ENCODE assay signal across 12 cellular contexts in the genomic region with DNA sequence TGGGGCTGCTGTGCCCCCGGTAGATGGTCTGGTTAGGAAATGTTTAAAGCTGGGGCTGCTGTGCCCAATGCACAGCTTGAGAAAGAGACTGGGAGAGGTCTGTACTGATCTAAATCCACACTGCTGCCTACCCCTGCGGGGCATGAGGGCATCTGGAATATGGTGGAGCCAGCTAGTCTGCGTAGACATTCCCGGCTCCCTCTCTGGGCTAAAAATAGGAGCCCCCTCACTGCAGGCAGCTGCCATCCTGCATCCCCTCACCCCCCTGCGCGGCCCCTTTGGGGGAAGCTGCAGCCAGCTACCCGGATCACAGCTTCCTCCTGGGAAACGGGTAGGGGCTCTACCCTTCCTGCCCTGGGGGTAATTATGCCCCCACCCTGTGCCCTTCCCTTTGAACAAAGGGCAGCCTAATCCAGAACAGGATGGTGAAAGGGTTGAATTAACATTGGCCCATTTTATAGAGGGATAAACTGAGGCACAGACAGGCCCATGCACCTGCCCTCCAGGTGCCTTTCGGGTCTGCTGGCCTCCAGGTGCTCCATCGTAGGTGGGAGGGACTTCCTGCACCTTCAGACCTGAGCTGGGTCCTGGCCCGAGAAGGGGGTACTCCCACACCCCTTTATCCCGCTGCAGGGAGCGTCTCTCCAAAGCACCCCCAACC. TPM values are rescaled to one million over a fixed set of nuclear protein-coding genes. Genes with fewer than 3 reads are reported as not detected.
DNase-seq lines count a peak whose midpoint lies in the region; ATAC-seq and TF ChIP-seq lines count a peak whose summit lies in the region.
"Had no signal": no experiment of that assay in that cellular context is flagged by ENCODE, and none has a peak within 500 bp of the region (broad histone marks: within the 10 kb centered on the region; RNA-seq: fewer than 3 reads in every experiment).

No MANE protein-coding gene starts in this region.

- no peak overlapping the region for H3K27ac Mint-ChIP-seq in activated T-cell treated with anti-CD3 and anti-CD28 coated beads, Interleukin-2, amount 50 U/mL, for 24 hours
- no peak overlapping the region for H3K27ac Mint-ChIP-seq in dendritic cell treated with granulocyte-macrophage colony-stimulating factor and Interleukin-4, amounts not matched to agents 40 ng/mL and 50 ng/mL, for 4 days
- H3K27ac Mint-ChIP-seq in osteocyte (ENCODE audit: unreplicated experiment), result no peak overlapping the region

- peaks cover 2% of the 10 kb centered on the region for H3K4me1 ChIP-seq in Loucy (ENCODE audit: insufficient read depth, low read length, poor library complexity, severe bottlenecking)

- H3K9ac ChIP-seq in Loucy (ENCODE audit: low read depth, low read length, poor library complexity, severe bottlenecking), result no peak overlapping the region

- H3K36me3 Mint-ChIP-seq in activated T-cell treated with anti-CD3 and anti-CD28 coated beads, Interleukin-2, amount 50 U/mL, for 24 hours (ENCODE audit: low read depth), result no peaks in the 10 kb centered on the region
- peaks cover 34% of the 10 kb centered on the region for H3K36me3 Mint-ChIP-seq in dendritic cell treated with granulocyte-macrophage colony-stimulating factor and Interleukin-4, amounts not matched to agents 40 ng/mL and 50 ng/mL, for 4 days (ENCODE audit: low read depth)
- no peaks in the 10 kb centered on the region for H3K36me3 Mint-ChIP-seq in osteocyte (ENCODE audit: unreplicated experiment)

- no peak for ATAC-seq in GM19452 (IDR thresholded peaks at IDR 0.05; ENCODE audit: unreplicated experiment)
- ATAC-seq: psoas muscle had no signal

- no peaks in the 10 kb centered on the region for H3K9me3 ChIP-seq in Loucy (ENCODE audit: insufficient read depth, low read depth, low read length)
- H3K9me3 ChIP-seq: psoas muscle had no signal

- H3K4me1 Mint-ChIP-seq in activated T-cell treated with anti-CD3 and anti-CD28 coated beads, Interleukin-2, amount 50 U/mL, for 24 hours (ENCODE audit: low read depth), result peaks cover 20% of the 10 kb centered on the region
- peaks cover 49% of the 10 kb centered on the region for H3K4me1 Mint-ChIP-seq in dendritic cell treated with granulocyte-macrophage colony-stimulating factor and Interleukin-4, amounts not matched to agents 40 ng/mL and 50 ng/mL, for 4 days (ENCODE audit: low read depth)
- H3K4me1 Mint-ChIP-seq in osteocyte (ENCODE audit: unreplicated experiment), result peaks cover 19% of the 10 kb centered on the region

- H3K9me3 Mint-ChIP-seq in activated T-cell treated with anti-CD3 and anti-CD28 coated beads, Interleukin-2, amount 50 U/mL, for 24 hours, result no peaks in the 10 kb centered on the region
- H3K9me3 Mint-ChIP-seq in dendritic cell treated with granulocyte-macrophage colony-stimulating factor and Interleukin-4, amounts not matched to agents 40 ng/mL and 50 ng/mL, for 4 days, result no peaks in the 10 kb centered on the region
- H3K9me3 Mint-ChIP-seq in osteocyte (ENCODE audit: unreplicated experiment), result no peaks in the 10 kb centered on the region

- no peaks in the 10 kb centered on the region for H3K36me3 ChIP-seq in Loucy (ENCODE audit: insufficient read depth, low read length)

- H3K4me3 ChIP-seq in Loucy (ENCODE audit: low read length, poor library complexity, severe bottlenecking), result no peak overlapping the region

- H2AFZ ChIP-seq in Loucy (ENCODE audit: low read length), result no peak overlapping the region

- H3K9me2 ChIP-seq in Loucy (replicated peaks; ENCODE audit: low read depth, low read length), result no peaks in the 10 kb centered on the region

- peaks cover 4% of the 10 kb centered on the region for H4K20me1 ChIP-seq in Loucy (ENCODE audit: insufficient read depth, low read length, poor library complexity, severe bottlenecking)

- peak overlapping the region; percentile 92 for H3K4me2 ChIP-seq in Loucy (ENCODE audit: low read depth, low read length, poor library complexity, severe bottlenecking)

- H3F3A ChIP-seq in Loucy (ENCODE audit: low read depth), result no peaks in the 10 kb centered on the region

- no peak for DNase-seq in activated T-cell treated with anti-CD3 and anti-CD28 coated beads, Interleukin-2, amount 50 U/mL, for 24 hours
- DNase-seq in activated T-cell treated with anti-CD3 and anti-CD28 coated beads for 4 hours, result no peak
- no peak for DNase-seq in osteocyte (ENCODE audit: extremely low spot score, unreplicated experiment)
- DNase-seq in amygdala (lab: John Stamatoyannopoulos, UW), result no peak
- DNase-seq in hypothalamus (lab: John Stamatoyannopoulos, UW), result no peak
- DNase-seq: EL, NCI-H1436, psoas muscle had no signal

- H3K27me3 ChIP-seq in Loucy (ENCODE audit: insufficient read depth, low read length, poor library complexity, severe bottlenecking), result peaks cover 5% of the 10 kb centered on the region

- no peaks in the 10 kb centered on the region for H3K27me3 Mint-ChIP-seq in activated T-cell treated with anti-CD3 and anti-CD28 coated beads, Interleukin-2, amount 50 U/mL, for 24 hours
- peaks cover 35% of the 10 kb centered on the region for H3K27me3 Mint-ChIP-seq in dendritic cell treated with granulocyte-macrophage colony-stimulating factor and Interleukin-4, amounts not matched to agents 40 ng/mL and 50 ng/mL, for 4 days
- peaks cover 8% of the 10 kb centered on the region for H3K27me3 Mint-ChIP-seq in osteocyte (ENCODE audit: unreplicated experiment)

- peak overlapping the region; percentile 28 for H3K4me3 Mint-ChIP-seq in activated T-cell treated with anti-CD3 and anti-CD28 coated beads, Interleukin-2, amount 50 U/mL, for 24 hours
- H3K4me3 Mint-ChIP-seq in dendritic cell treated with granulocyte-macrophage colony-stimulating factor and Interleukin-4, amounts not matched to agents 40 ng/mL and 50 ng/mL, for 4 days, result peak overlapping the region; percentile 86
- H3K4me3 Mint-ChIP-seq in osteocyte (ENCODE audit: unreplicated experiment), result peak overlapping the region; percentile 26

- TF ChIP-seq CTCF in Loucy (conservative IDR thresholded peaks at IDR 0.05; ENCODE audit: low read length) (no peak), osteocyte (IDR thresholded peaks at IDR 0.05) (no peak)

- intact Hi-C loops in dendritic cell treated with granulocyte-macrophage colony-stimulating factor and Interleukin-4, amounts not matched to agents 40 ng/mL and 50 ng/mL, for 4 days (cut with micrococcal nuclease), result no loop called here

- peaks cover 27% of the 10 kb centered on the region for H3K79me2 ChIP-seq in Loucy (ENCODE audit: insufficient read depth, low read length)

RNA-seq across cellular contexts. Expression of a gene that starts 2.2 kb away (rescaled TPM):
- 16.8 and 17.0 TPM in 2 replicates for total RNA-seq in osteocyte

RNA-seq across cellular contexts. Expression of a gene that starts 6.5 kb away (rescaled TPM):
- 0.47 and 1.7 TPM in 2 replicates for total RNA-seq in osteocyte
- total RNA-seq: psoas muscle had no signal

RNA-seq across cellular contexts. Expression of a gene that starts 10.7 kb away (rescaled TPM):
- total RNA-seq in osteocyte, result 61.1 and 63.5 TPM in 2 replicates

RNA-seq across cellular contexts. Expression of a gene that starts 30.4 kb away (rescaled TPM):
- total RNA-seq in osteocyte, result not detected in 2 replicates
- total RNA-seq: lower leg skin, psoas muscle had no signal

RNA-seq across cellular contexts. Expression of a gene that starts 30.7 kb away (rescaled TPM):
- total RNA-seq in osteocyte, result 69.3 and 72.3 TPM in 2 replicates

Comparison
In these comparisons a context has a peak if more than half of its experiments do, and no peak if none do; other contexts are left out.
1. H3K4me3 Mint-ChIP-seq: peak in every context shown above with its lines; median percentile 86 in dendritic cell treated with granulocyte-macrophage colony-stimulating factor and Interleukin-4, amounts not matched to agents 40 ng/mL and 50 ng/mL, for 4 days; 28 in activated T-cell treated with anti-CD3 and anti-CD28 coated beads, Interleukin-2, amount 50 U/mL, for 24 hours; 26 in osteocyte.